ENCODE assay signal across 8 cellular contexts in the genomic region with DNA sequence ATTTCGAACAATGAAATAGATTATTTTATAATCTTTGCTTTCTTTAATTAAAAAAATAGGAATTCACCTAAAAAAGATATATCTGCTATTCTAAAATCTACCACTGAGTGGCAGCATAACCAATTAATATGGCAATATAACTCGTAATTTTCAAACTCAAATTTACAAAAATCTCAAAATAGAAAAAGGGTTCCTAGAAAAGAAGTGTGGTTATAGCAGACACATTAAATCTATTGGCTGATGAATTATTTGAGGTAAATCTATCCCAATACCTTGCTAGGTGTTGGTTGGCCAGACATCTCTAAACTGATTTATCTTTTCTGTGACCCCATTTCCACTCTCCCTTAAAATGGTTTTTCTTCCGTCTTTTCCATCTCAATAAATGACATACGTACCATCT. TPM values are rescaled to one million over a fixed set of nuclear protein-coding genes. Genes with fewer than 3 reads are reported as not detected.
DNase-seq lines count a peak whose midpoint lies in the region; ATAC-seq and TF ChIP-seq lines count a peak whose summit lies in the region.

No MANE protein-coding gene starts in this region.

- H3K27me3 Mint-ChIP-seq in Caco-2 (ENCODE audit: insufficient read depth, unreplicated experiment) (peaks cover 5% of the 10 kb centered on the region), nephron (ENCODE audit: low read depth) (peaks cover 87% of the 10 kb centered on the region)

- BruUV-seq in Caco-2 (replicated peaks; lab: Mats Ljungman, UMichigan): no TSS peak

- no peak overlapping the region for H3K4me3 Mint-ChIP-seq in Caco-2 (ENCODE audit: unreplicated experiment)
- no peak overlapping the region for H3K4me3 Mint-ChIP-seq in nephron

- TF ChIP-seq CTCF in Caco-2 (IDR thresholded peaks at IDR 0.05; ENCODE audit: insufficient read depth in 1 of 2, low read depth in 1 of 2, low read length in 1 of 2, severe bottlenecking in 1 of 2, unreplicated experiment in 1 of 2): peak; percentile 31 to 70
- peak; percentile 57 to 78 (median 64) for TF ChIP-seq CTCF in nephron (IDR thresholded peaks at IDR 0.05; ENCODE audit: unreplicated experiment in 3 of 3)

- no peak overlapping the region for H3K4me3 ChIP-seq in Caco-2 (ENCODE audit: low read depth, low read length)
- H3K4me3 ChIP-seq in Jurkat, Clone E6-1 (ENCODE audit: low read length): no peak overlapping the region
- H3K4me3 ChIP-seq in MG63: no peak overlapping the region

- POLR2A ChIA-PET in Caco-2 (lab: Charles Lee): no interaction called here

- no peak for ATAC-seq in HG02885 (IDR thresholded peaks at IDR 0.05; ENCODE audit: poor library complexity, unreplicated experiment)

- no peaks in the 10 kb centered on the region for H3K4me1 ChIP-seq in Caco-2

- H3K9me3 Mint-ChIP-seq in Caco-2 (ENCODE audit: unreplicated experiment) (no peaks in the 10 kb centered on the region), nephron (no peaks in the 10 kb centered on the region)

- H3K36me3 ChIP-seq in Caco-2 (ENCODE audit: control insufficient read depth, insufficient read depth, low read length) (no peaks in the 10 kb centered on the region), MG63 (no peaks in the 10 kb centered on the region)

- no peaks in the 10 kb centered on the region for H3K9me3 ChIP-seq in Caco-2
- no peaks in the 10 kb centered on the region for H3K9me3 ChIP-seq in MG63

- no peak overlapping the region for H3K27ac Mint-ChIP-seq in Caco-2 (ENCODE audit: unreplicated experiment)
- no peak overlapping the region for H3K27ac Mint-ChIP-seq in nephron

- no peaks in the 10 kb centered on the region for H3K36me3 Mint-ChIP-seq in Caco-2 (ENCODE audit: insufficient read depth, unreplicated experiment)
- no peaks in the 10 kb centered on the region for H3K36me3 Mint-ChIP-seq in nephron (ENCODE audit: low read depth)

- H3K4me1 Mint-ChIP-seq in Caco-2 (ENCODE audit: low read depth, unreplicated experiment) (peaks cover 7% of the 10 kb centered on the region), nephron (no peaks in the 10 kb centered on the region)

- DNase-seq in Caco-2 (no peak), cerebellum (ENCODE audit: low spot score) (peak; percentile 41), HuH-7 (ENCODE audit: low spot score) (no peak), MG63 (no peak), NCI-H146 treated with DMSO at 0.1 percent for 48 hours (lab: John Stamatoyannopoulos, UW; ENCODE audit: unreplicated experiment) (no peak)
- peak; percentile 15 for DNase-seq in Jurkat, Clone E6-1 (ENCODE audit: low read depth, low spot score)

- H3K27me3 ChIP-seq in Caco-2 (replicated peaks; ENCODE audit: control insufficient read depth, insufficient read depth, low read length) (no peaks in the 10 kb centered on the region), MG63 (no peaks in the 10 kb centered on the region)

- intact Hi-C loops in Caco-2 (cut with micrococcal nuclease; ENCODE audit: unreplicated experiment): loop anchor here (1.0 to 10.0 kb wide), 4 partner anchors 36 to 282 kb away; no protein-coding TSS in a partner anchor

- CTCF ChIA-PET in Caco-2 (lab: Charles Lee): interaction anchor here (0.6 to 1.3 kb wide), 6 partner anchors 26 to 650 kb away, joined by 3 to 7 read pairs (median 3); no protein-coding TSS in a partner anchor

RNA-seq across cellular contexts. Expression of a gene that starts 30.2 kb away (rescaled TPM):
- total RNA-seq in Caco-2 (2022) (0.59 TPM in 1 of 2 replicates, not detected in the other), cerebellum (5.1 TPM)
- polyA plus RNA-seq in Jurkat, Clone E6-1 (2012; ENCODE audit: insufficient read depth, insufficient read length): not detected
- total RNA-seq in MG63 (2014; rRNA removed; shearing (Covaris generic); ENCODE audit: low replicate concordance): 0.94 and 2.8 TPM in 2 replicates

RNA-seq across cellular contexts. Expression of a gene that starts 40.6 kb away (rescaled TPM):
- total RNA-seq in Caco-2 (2022) (14.5 and 15.2 TPM in 2 replicates), cerebellum (12.6 TPM)
- polyA plus RNA-seq in Jurkat, Clone E6-1 (2012; ENCODE audit: insufficient read depth, insufficient read length): 9.3 TPM
- total RNA-seq in MG63 (2014; rRNA removed; shearing (Covaris generic); ENCODE audit: low replicate concordance): 6.9 and 15.8 TPM in 2 replicates

RNA-seq across cellular contexts. Expression of a gene that starts 52.4 kb away (rescaled TPM):
- total RNA-seq in Caco-2 (2022) (3.7 TPM in 2 replicates), cerebellum (8.3 TPM)
- 2.9 TPM for polyA plus RNA-seq in Jurkat, Clone E6-1 (2012; ENCODE audit: insufficient read depth, insufficient read length)
- 1.4 TPM in 2 replicates for total RNA-seq in MG63 (2014; rRNA removed; shearing (Covaris generic); ENCODE audit: low replicate concordance)

Comparison
In these comparisons a context has a peak if more than half of its experiments do, and no peak if none do; other contexts are left out.
1. DNase-seq: peak in Jurkat, Clone E6-1 (single experiment) and cerebellum (single experiment); none in Caco-2 (0 of 2), HuH-7 (single experiment), MG63 (single experiment) and NCI-H146 treated with DMSO at 0.1 percent for 48 hours (single experiment).